In genomic region chr1:98398092-98398491, GRCh38 we compare ENCODE assay signal across 17 cellular contexts.
A peak's percentile ranks its signal among the peaks of the same experiment; 100 is the strongest.
DNase-seq lines count a peak whose midpoint lies in the region; ATAC-seq lines count a peak whose summit lies in the region.
"Had no signal": no experiment of that assay in that cellular context is flagged by ENCODE, and none has a peak within 500 bp of the region (broad histone marks: within the 10 kb centered on the region; RNA-seq: fewer than 3 reads in every experiment).

No MANE protein-coding gene starts in this region.

- H3K27me3 Mint-ChIP-seq in activated CD8-positive, alpha-beta memory T cell treated with anti-CD3 and anti-CD28 coated beads, Interleukin-2, amount 10 ng/mL, durations not matched to agents 7 days and 5 days, result no peaks in the 10 kb centered on the region
- H3K27me3 Mint-ChIP-seq in T-helper 1 cell treated with Interleukin-12 subunit alpha and Interleukin-12 subunit beta and Interleukin-4 antibody, amounts not matched to agents 30 μg/mL and 1 μg/mL, for 36 hours (ENCODE audit: low read depth), result no peaks in the 10 kb centered on the region

- ATAC-seq in activated CD8-positive, alpha-beta memory T cell treated with anti-CD3 and anti-CD28 coated beads, Interleukin-2, amount 10 ng/mL, durations not matched to agents 7 days and 5 days, result no peak
- ATAC-seq in stimulated activated effector memory CD8-positive, alpha-beta T cell treated with anti-CD3 and anti-CD28 coated beads, Interleukin-12 subunit alpha, Interleukin-12 subunit beta, amount 100 ng/mL, for 72 hours, result no peak

- peaks cover 11% of the 10 kb centered on the region for H3K36me3 Mint-ChIP-seq in activated CD8-positive, alpha-beta memory T cell treated with anti-CD3 and anti-CD28 coated beads, Interleukin-2, amount 10 ng/mL, durations not matched to agents 7 days and 5 days
- peaks cover 2% of the 10 kb centered on the region for H3K36me3 Mint-ChIP-seq in T-helper 1 cell treated with Interleukin-12 subunit alpha and Interleukin-12 subunit beta and Interleukin-4 antibody, amounts not matched to agents 30 μg/mL and 1 μg/mL, for 36 hours (ENCODE audit: low read depth)
- H3K36me3 Mint-ChIP-seq in stimulated activated effector memory CD8-positive, alpha-beta T cell treated with anti-CD3 and anti-CD28 coated beads, Interleukin-12 subunit alpha, Interleukin-12 subunit beta, amount 100 ng/mL, for 72 hours, result no peaks in the 10 kb centered on the region

- peak overlapping the region; percentile 70 for H3K27ac Mint-ChIP-seq in activated CD8-positive, alpha-beta memory T cell treated with anti-CD3 and anti-CD28 coated beads, Interleukin-2, amount 10 ng/mL, durations not matched to agents 7 days and 5 days
- peak overlapping the region; percentile 36 for H3K27ac Mint-ChIP-seq in T-helper 1 cell treated with Interleukin-12 subunit alpha and Interleukin-12 subunit beta and Interleukin-4 antibody, amounts not matched to agents 30 μg/mL and 1 μg/mL, for 36 hours
- no peak overlapping the region for H3K27ac Mint-ChIP-seq in stimulated activated effector memory CD8-positive, alpha-beta T cell treated with anti-CD3 and anti-CD28 coated beads, Interleukin-12 subunit alpha, Interleukin-12 subunit beta, amount 100 ng/mL, for 72 hours
- H3K27ac Mint-ChIP-seq: H9 had no signal

- H3K9me3 Mint-ChIP-seq in activated CD8-positive, alpha-beta memory T cell treated with anti-CD3 and anti-CD28 coated beads, Interleukin-2, amount 10 ng/mL, durations not matched to agents 7 days and 5 days (ENCODE audit: low read depth), result no peaks in the 10 kb centered on the region
- H3K9me3 Mint-ChIP-seq in T-helper 1 cell treated with Interleukin-12 subunit alpha and Interleukin-12 subunit beta and Interleukin-4 antibody, amounts not matched to agents 30 μg/mL and 1 μg/mL, for 36 hours, result no peaks in the 10 kb centered on the region
- no peaks in the 10 kb centered on the region for H3K9me3 Mint-ChIP-seq in stimulated activated effector memory CD8-positive, alpha-beta T cell treated with anti-CD3 and anti-CD28 coated beads, Interleukin-12 subunit alpha, Interleukin-12 subunit beta, amount 100 ng/mL, for 72 hours
- H3K9me3 Mint-ChIP-seq: H9 had no signal

- peaks cover 34% of the 10 kb centered on the region for H3K4me1 Mint-ChIP-seq in activated CD8-positive, alpha-beta memory T cell treated with anti-CD3 and anti-CD28 coated beads, Interleukin-2, amount 10 ng/mL, durations not matched to agents 7 days and 5 days
- peaks cover 25% of the 10 kb centered on the region for H3K4me1 Mint-ChIP-seq in T-helper 1 cell treated with Interleukin-12 subunit alpha and Interleukin-12 subunit beta and Interleukin-4 antibody, amounts not matched to agents 30 μg/mL and 1 μg/mL, for 36 hours (ENCODE audit: low read depth)
- peaks cover 14% of the 10 kb centered on the region for H3K4me1 Mint-ChIP-seq in stimulated activated effector memory CD8-positive, alpha-beta T cell treated with anti-CD3 and anti-CD28 coated beads, Interleukin-12 subunit alpha, Interleukin-12 subunit beta, amount 100 ng/mL, for 72 hours
- H3K4me1 Mint-ChIP-seq: H9 had no signal

- CTCF ChIA-PET in activated CD8-positive, alpha-beta memory T cell treated with anti-CD3 and anti-CD28 coated beads, Interleukin-2, amount 10 ng/mL, durations not matched to agents 7 days and 5 days (lab: Charles Lee), result no interaction called here

- no peak overlapping the region for H3K4me3 Mint-ChIP-seq in activated CD8-positive, alpha-beta memory T cell treated with anti-CD3 and anti-CD28 coated beads, Interleukin-2, amount 10 ng/mL, durations not matched to agents 7 days and 5 days
- no peak overlapping the region for H3K4me3 Mint-ChIP-seq in T-helper 1 cell treated with Interleukin-12 subunit alpha and Interleukin-12 subunit beta and Interleukin-4 antibody, amounts not matched to agents 30 μg/mL and 1 μg/mL, for 36 hours
- peak overlapping the region; percentile 7 for H3K4me3 Mint-ChIP-seq in stimulated activated effector memory CD8-positive, alpha-beta T cell treated with anti-CD3 and anti-CD28 coated beads, Interleukin-12 subunit alpha, Interleukin-12 subunit beta, amount 100 ng/mL, for 72 hours
- H3K4me3 Mint-ChIP-seq: H9 had no signal

- no peak for DNase-seq in activated CD8-positive, alpha-beta memory T cell treated with anti-CD3 and anti-CD28 coated beads, Interleukin-2, amount 10 ng/mL, durations not matched to agents 7 days and 5 days
- no peak for DNase-seq in activated CD8-positive, alpha-beta memory T cell treated with anti-CD3 and anti-CD28 coated beads, Interleukin-2, amount 50 U/mL, for 4 hours
- peak; percentile 26 for DNase-seq in M059J (ENCODE audit: low read depth)
- DNase-seq in stimulated activated effector memory CD8-positive, alpha-beta T cell treated with anti-CD3 and anti-CD28 coated beads, Interleukin-12 subunit alpha, Interleukin-12 subunit beta, amount 100 ng/mL, for 72 hours (ENCODE audit: low spot score in 2 of 2), result no peak
- no peak for DNase-seq in activated effector memory CD4-positive, alpha-beta T cell treated with Interleukin-2 at 50 U/mL for 16 hours
- DNase-seq in KG1 (lab: John Stamatoyannopoulos, UW), result no peak
- no peak for DNase-seq in NCI-H2081 treated with DMSO at 0.1 percent for 48 hours (lab: John Stamatoyannopoulos, UW)
- DNase-seq: COR-L47, H9, IMR-90, NCI-H1048, NCI-H1436 treated with DMSO at 0.1 percent for 48 hours, NCI-H2029 treated with DMSO at 0.1 percent for 48 hours, NCI-H526, Peyer's patch, SHP77 had no signal
